ENCODE assay signal across 9 cellular contexts in genomic region chr12:53938276-53939140, GRCh38. TPM values are rescaled to one million over a fixed set of nuclear protein-coding genes. Genes with fewer than 3 reads are reported as not detected.
DNase-seq lines count a peak whose midpoint lies in the region; ATAC-seq and TF ChIP-seq lines count a peak whose summit lies in the region.
"Had no signal": no experiment of that assay in that cellular context is flagged by ENCODE, and none has a peak within 500 bp of the region (broad histone marks: within the 10 kb centered on the region; RNA-seq: fewer than 3 reads in every experiment).

Gene HOXC13 (plus strand): TSS chr12:53938831. CDS start chr12:53938907, 76 bp downstream.

- in situ Hi-C loops in T47D (cut with HindIII; ENCODE audit: low pct_unique_long_range_greater_than_20kb, low sequenced_read_pairs) = no loop called here

- DNase-seq in activated T-cell treated with anti-CD3 and anti-CD28 coated beads for 48 hours (ENCODE audit: low read depth) (peak; percentile 56), activated T-cell treated with anti-CD3 and anti-CD28 coated beads for 4 hours (no peak), NCI-H510A treated with DMSO at 0.1 percent for 48 hours (lab: John Stamatoyannopoulos, UW) (peak; percentile 90), T47D (ENCODE audit: low read depth in 1 of 2, low spot score in 1 of 2) (peak; percentile 98 to 100), GM10248 (ENCODE audit: extremely low spot score) (no peak)
- DNase-seq in naive thymus-derived CD4-positive, alpha-beta T cell = peak in 1 of 9 donors; percentile 21

- no peak within 1 kb of the TSS for H3K4me3 ChIP-seq in naive thymus-derived CD4-positive, alpha-beta T cell (ENCODE audit: low read length)

- H3K36me3 Mint-ChIP-seq in naive thymus-derived CD4-positive, alpha-beta T cell = peaks cover 0 to 1% (median 0%) of the 10 kb centered on the region in 5 donors

- H3K27me3 Mint-ChIP-seq in naive thymus-derived CD4-positive, alpha-beta T cell = peaks cover 84 to 95% (median 90%) of the 10 kb centered on the region in 5 donors

- peak within 1 kb of the TSS in 2 of 9 donors; percentile 13 to 46 for H3K27ac Mint-ChIP-seq in naive thymus-derived CD4-positive, alpha-beta T cell

- CTCF ChIA-PET in naive thymus-derived CD4-positive, alpha-beta T cell (lab: Charles Lee) = no interaction called here
- CTCF ChIA-PET in GM10248 (lab: Yijun Ruan, JAX) = interaction anchor here (1.5 kb wide), 1 partner anchor 9 kb away, joined by 3 read pairs; no protein-coding TSS in a partner anchor

- H3K27ac ChIP-seq in naive thymus-derived CD4-positive, alpha-beta T cell (ENCODE audit: low read depth, low read length) = no peak within 1 kb of the TSS

- POLR2A ChIA-PET in naive thymus-derived CD4-positive, alpha-beta T cell (lab: Charles Lee) = no interaction called here
- POLR2A ChIA-PET in GM10248 (lab: Yijun Ruan, JAX) = no interaction called here

- TF ChIP-seq CTCF in GM10248 (IDR thresholded peaks at IDR 0.05; ENCODE audit: control extremely low read depth, extremely low read depth, low read depth, missing control alignments) = no peak

- ATAC-seq in naive thymus-derived CD4-positive, alpha-beta T cell = no peak
- ATAC-seq in GM19023 (IDR thresholded peaks at IDR 0.05; ENCODE audit: unreplicated experiment) = no peak
- ATAC-seq in GM21526 (IDR thresholded peaks at IDR 0.05; ENCODE audit: low FRiP score, unreplicated experiment) = no peak

- peaks cover 0 to 12% (median 0%) of the 10 kb centered on the region in 11 donors for H3K9me3 Mint-ChIP-seq in naive thymus-derived CD4-positive, alpha-beta T cell

- H3K27me3 ChIP-seq in naive thymus-derived CD4-positive, alpha-beta T cell (ENCODE audit: control insufficient read depth in 2 of 2, insufficient read depth in 2 of 2, low read length in 2 of 2) = peaks cover 18 to 41% of the 10 kb centered on the region in 2 donors

- no peaks in the 10 kb centered on the region for H3K9me3 ChIP-seq in naive thymus-derived CD4-positive, alpha-beta T cell (ENCODE audit: control insufficient read depth in 2 of 3, low read length in 3 of 3)

- H3K4me3 Mint-ChIP-seq in naive thymus-derived CD4-positive, alpha-beta T cell = peak within 1 kb of the TSS in 8 of 10 donors; percentile 22 to 63 (median 42)

- H3K36me3 ChIP-seq in naive thymus-derived CD4-positive, alpha-beta T cell (ENCODE audit: control insufficient read depth in 2 of 3, insufficient read depth in 3 of 3, low read length in 3 of 3) = no peaks in the 10 kb centered on the region

- H3K4me1 Mint-ChIP-seq in naive thymus-derived CD4-positive, alpha-beta T cell = peaks cover 0 to 35% (median 23%) of the 10 kb centered on the region in 7 donors

- intact Hi-C loops in naive thymus-derived CD4-positive, alpha-beta T cell (cut with micrococcal nuclease) = loop anchor here in 1 of 2 donors (5.0 kb wide), 2 partner anchors 44 to 59 kb away; no protein-coding TSS in a partner anchor

- peaks cover 0 to 3% of the 10 kb centered on the region in 2 donors for H3K4me1 ChIP-seq in naive thymus-derived CD4-positive, alpha-beta T cell (ENCODE audit: control insufficient read depth in 2 of 2, insufficient read depth in 2 of 2, low read length in 2 of 2)

RNA-seq across cellular contexts. Expression of gene HOXC13, which starts in this region (rescaled TPM):
- total RNA-seq in naive thymus-derived CD4-positive, alpha-beta T cell = not detected
- polyA plus RNA-seq in naive thymus-derived CD4-positive, alpha-beta T cell = not detected
- total RNA-seq: astrocyte had no signal

Comparison
In these comparisons a context has a peak if more than half of its experiments do, and no peak if none do; other contexts are left out.
1. DNase-seq: peak in activated T-cell treated with anti-CD3 and anti-CD28 coated beads for 48 hours (single experiment), NCI-H510A treated with DMSO at 0.1 percent for 48 hours (single experiment) and T47D (2 of 2); none in activated T-cell treated with anti-CD3 and anti-CD28 coated beads for 4 hours (single experiment) and GM10248 (single experiment).